ENCODE assay signal across 30 cellular contexts in genomic region chr5:122940890-122941289, GRCh38.
"Had no signal": no experiment of that assay in that cellular context is flagged by ENCODE, and none has a peak within 500 bp of the region (broad histone marks: within the 10 kb centered on the region; RNA-seq: fewer than 3 reads in every experiment).

No MANE protein-coding gene starts in this region.

- H3K27me3 Mint-ChIP-seq: activated B cell treated with CpG ODN at 0.5 μM for 24 hours; activated CD4-positive, alpha-beta memory T cell treated with anti-CD3 and anti-CD28 coated beads for 36 hours had no signal

- H3K9me3 Mint-ChIP-seq: activated B cell treated with CpG ODN at 0.5 μM for 24 hours; activated CD4-positive, alpha-beta memory T cell treated with anti-CD3 and anti-CD28 coated beads for 36 hours; activated naive CD4-positive, alpha-beta T cell treated with anti-CD3 and anti-CD28 coated beads for 36 hours; activated naive CD4-positive, alpha-beta T cell treated with anti-CD3 and anti-CD28 coated beads, Interleukin-2, amount 50 U/mL, for 72 hours; activated T-cell treated with anti-CD3 and anti-CD28 coated beads, Interleukin-2, amount 50 U/mL, for 4 hours; activated T-helper 1 cell treated with anti-CD3 and anti-CD28 coated beads, Interleukin-12 subunit alpha, Interleukin-12 subunit beta, Interleukin-2, Interleukin-4 antibody, amounts not matched to agents 30 ng/mL and 10 ng/mL and 1 ng/mL, durations not matched to agents 14 hours and 24 hours and 36 hours had no signal

- H3K36me3 Mint-ChIP-seq: activated naive CD4-positive, alpha-beta T cell treated with anti-CD3 and anti-CD28 coated beads, Interleukin-2, amount 50 U/mL, for 72 hours had no signal

- ATAC-seq: activated naive CD4-positive, alpha-beta T cell treated with anti-CD3 and anti-CD28 coated beads, Interleukin-2, amount 50 U/mL, for 72 hours; activated T-cell treated with anti-CD3 and anti-CD28 coated beads, Interleukin-2, amount 50 U/mL, for 4 hours; body of pancreas; Panc1; SK-N-SH treated with all-trans-retinoic acid at 6 μM for 48 hours had no signal

- DNase-seq: activated B cell treated with CpG ODN at 0.5 μM for 24 hours; activated CD4-positive, alpha-beta memory T cell treated with anti-CD3 and anti-CD28 coated beads for 36 hours; activated CD4-positive, alpha-beta T cell treated with anti-CD3 and anti-CD28 coated beads for 4 hours; activated CD4-positive, alpha-beta T cell treated with anti-CD3 and anti-CD28 coated beads, Interleukin-2, amount 50 U/mL, for 1 hour; activated CD4-positive, CD25-positive, alpha-beta regulatory T cell treated with anti-CD3 and anti-CD28 coated beads, Interleukin-2, amount 50 U/mL, for 72 hours; activated CD8-positive, alpha-beta memory T cell treated with anti-CD3 and anti-CD28 coated beads, Interleukin-2, amount 50 U/mL, for 4 hours; activated gamma-delta T cell treated with Interleukin-2 at 50 U/mL for 16 hours; activated naive CD4-positive, alpha-beta T cell treated with anti-CD3 and anti-CD28 coated beads for 36 hours; activated T-cell treated with anti-CD3 and anti-CD28 coated beads for 4 hours; activated T-cell treated with anti-CD3 and anti-CD28 coated beads, Interleukin-2, amount 50 U/mL, for 4 hours; adrenal gland; body of pancreas; caudate nucleus; cerebellar nuclear complex; Karpas-422; KBM-7; NCI-H1105; NCI-H1417 treated with DMSO at 0.1 percent for 48 hours; NCI-H187 treated with DMSO at 0.1 percent for 48 hours; NCI-H345; NCI-H69; SIG-M5; SW 1271; T-helper 1 cell; T-helper 2 cell; T-helper 9 cell had no signal

- H3K4me3 Mint-ChIP-seq: activated B cell treated with CpG ODN at 0.5 μM for 24 hours; activated CD4-positive, alpha-beta memory T cell treated with anti-CD3 and anti-CD28 coated beads for 36 hours; activated naive CD4-positive, alpha-beta T cell treated with anti-CD3 and anti-CD28 coated beads for 36 hours; activated T-cell treated with anti-CD3 and anti-CD28 coated beads, Interleukin-2, amount 50 U/mL, for 4 hours; activated T-helper 1 cell treated with anti-CD3 and anti-CD28 coated beads, Interleukin-12 subunit alpha, Interleukin-12 subunit beta, Interleukin-2, Interleukin-4 antibody, amounts not matched to agents 30 ng/mL and 10 ng/mL and 1 ng/mL, durations not matched to agents 14 hours and 24 hours and 36 hours had no signal

- H3K27ac Mint-ChIP-seq: activated B cell treated with CpG ODN at 0.5 μM for 24 hours; activated CD4-positive, alpha-beta memory T cell treated with anti-CD3 and anti-CD28 coated beads for 36 hours; activated naive CD4-positive, alpha-beta T cell treated with anti-CD3 and anti-CD28 coated beads for 36 hours; activated naive CD4-positive, alpha-beta T cell treated with anti-CD3 and anti-CD28 coated beads, Interleukin-2, amount 50 U/mL, for 72 hours; activated T-helper 1 cell treated with anti-CD3 and anti-CD28 coated beads, Interleukin-12 subunit alpha, Interleukin-12 subunit beta, Interleukin-2, Interleukin-4 antibody, amounts not matched to agents 30 ng/mL and 10 ng/mL and 1 ng/mL, durations not matched to agents 14 hours and 24 hours and 36 hours had no signal
